ENCODE assay signal across 11 cellular contexts in genomic region chr20:55605594-55605993, GRCh38.
"Had no signal": no experiment of that assay in that cellular context is flagged by ENCODE, and none has a peak within 500 bp of the region (broad histone marks: within the 10 kb centered on the region; RNA-seq: fewer than 3 reads in every experiment).

No MANE protein-coding gene starts in this region.

- H3K9me3 ChIP-seq: HAP-1 had no signal

- DNase-seq: GM23248, GOT3, H7, H9, HCEC 1CT, HFFc6 had no signal

- H3K4me3 ChIP-seq: GM23248, GM23338, HAP-1 had no signal

- H2AFZ ChIP-seq: GM23248, GM23338 had no signal

- H3K4me2 ChIP-seq: GM23338 had no signal

- H3K27ac ChIP-seq: GM23248 had no signal

- H3K4me1 ChIP-seq: HAP-1 had no signal

- H3K9ac ChIP-seq: GM23248 had no signal

- FAIRE-seq: H1, H54 had no signal

- H3K36me3 ChIP-seq: HAP-1 had no signal

- ATAC-seq: GM23338, HCT116 had no signal
